Comparison of ENCODE assay signal across 8 cellular contexts in genomic region chr4:6991771-6992557, GRCh38. TPM values are rescaled to one million over a fixed set of nuclear protein-coding genes. Genes with fewer than 3 reads are reported as not detected.
A peak's percentile ranks its signal among the peaks of the same experiment; 100 is the strongest.
DNase-seq lines count a peak whose midpoint lies in the region; ATAC-seq and TF ChIP-seq lines count a peak whose summit lies in the region.

No MANE protein-coding gene starts in this region.

- H3K18ac ChIP-seq in IMR-90 (ENCODE audit: low read depth, low read length) = no peak overlapping the region

- H2BK20ac ChIP-seq in IMR-90 (ENCODE audit: low read depth, low read length) = no peak overlapping the region

- no CpG with 5 or more reads among the region's 15 CpGs for WGBS in IMR-90 (ENCODE audit: extremely low coverage in 2 of 2, insufficient read length in 1 of 2), 2 experiments

- H2AK5ac ChIP-seq in IMR-90 (ENCODE audit: low read depth, low read length) = peak overlapping the region; percentile 22; the same call in 1 of the 2 replicates

- H4K8ac ChIP-seq in IMR-90 (ENCODE audit: low read depth in 2 of 2, low read length in 2 of 2) = no peak overlapping the region

- H4K5ac ChIP-seq in IMR-90 (ENCODE audit: low read depth, low read length) = no peak overlapping the region

- intact Hi-C loops in IMR-90 (cut with micrococcal nuclease) = loop anchor here (5.0 kb wide), 1 partner anchor 270 kb away; no protein-coding TSS in a partner anchor

- H3K4me1 ChIP-seq in IMR-90 (ENCODE audit: control insufficient read depth, insufficient read depth, low read length) = peaks cover 17% of the 10 kb centered on the region

- H4K91ac ChIP-seq in IMR-90 (ENCODE audit: insufficient read depth, low read depth, low read length) = no peak overlapping the region

- peak overlapping the region; percentile 20 for H2AK9ac ChIP-seq in IMR-90 (replicated peaks; ENCODE audit: low read depth, low read length, poor library complexity)

- no peak for TF ChIP-seq POLR2A in IMR-90 (IDR thresholded peaks at IDR 0.05; ENCODE audit: low read depth, low read length)

- BruUV-seq in IMR-90 (replicated peaks; lab: Mats Ljungman, UMichigan) = no TSS peak

- peak overlapping the region; percentile 0 for H3K4me2 ChIP-seq in IMR-90 (ENCODE audit: low read depth, low read length)

- dilution Hi-C loops in IMR-90 (cut with HindIII; ENCODE audit: low sequenced_read_pairs, unreplicated experiment) = no loop called here

- POLR2A ChIA-PET in IMR-90 (lab: Charles Lee; ENCODE audit: unreplicated experiment) = interaction anchor here (0.6 kb wide), 2 partner anchors 76 to 83 kb away, joined by 3 read pairs; partner anchors contain the start of gene GRPEL1

- H3K27me3 ChIP-seq in IMR-90 (ENCODE audit: control insufficient read depth, insufficient read depth, low read length) = no peaks in the 10 kb centered on the region
- no peaks in the 10 kb centered on the region for H3K27me3 ChIP-seq in brain microvascular endothelial cell (replicated peaks)

- H2BK120ac ChIP-seq in IMR-90 (ENCODE audit: low read depth, low read length) = peak overlapping the region; percentile 11; the same call in 1 of the 2 replicates

- no peak for TF ChIP-seq CTCF in AG10803 (conservative IDR thresholded peaks at IDR 0.05; ENCODE audit: low read length)
- TF ChIP-seq CTCF in IMR-90 (conservative IDR thresholded peaks at IDR 0.05; ENCODE audit: low read depth, low read length) = no peak
- TF ChIP-seq CTCF in brain microvascular endothelial cell (IDR thresholded peaks at IDR 0.05; ENCODE audit: low read depth, low read length, missing control alignments) = no peak

- no peak overlapping the region for H2BK15ac ChIP-seq in IMR-90 (ENCODE audit: low read depth, low read length)

- H3K4me3 ChIP-seq in AG10803 (ENCODE audit: low read length) (no peak overlapping the region), IMR-90 (ENCODE audit: insufficient read depth, low read depth, low read length) (no peak overlapping the region), brain microvascular endothelial cell (ENCODE audit: low read depth, low read length) (no peak overlapping the region)

- no peaks in the 10 kb centered on the region for H3K9me3 ChIP-seq in IMR-90 (ENCODE audit: control insufficient read depth, insufficient read depth, low read length)

- no peak overlapping the region; the same call in 1 of the 2 replicates for H3K14ac ChIP-seq in IMR-90 (replicated peaks; ENCODE audit: low read depth, low read length)

- no peak overlapping the region for H3K4ac ChIP-seq in IMR-90 (ENCODE audit: low read depth, low read length)

- CTCF ChIA-PET in IMR-90 (lab: Yijun Ruan, JAX) = no interaction called here

- H3K9me1 ChIP-seq in IMR-90 (ENCODE audit: insufficient read depth, low read length) = peaks cover 28% of the 10 kb centered on the region

- H3K36me3 ChIP-seq in IMR-90 (ENCODE audit: control insufficient read depth, insufficient read depth, low read length) (peaks cover 11% of the 10 kb centered on the region), brain microvascular endothelial cell (replicated peaks) (peaks cover 4% of the 10 kb centered on the region)

- H3K27ac ChIP-seq in IMR-90 (ENCODE audit: insufficient read depth, low read length) (no peak overlapping the region), brain microvascular endothelial cell (peak overlapping the region; percentile 3)

- H3K56ac ChIP-seq in IMR-90 (ENCODE audit: extremely low read depth, insufficient read depth, low read length) = no peak overlapping the region

- in situ Hi-C loops in IMR-90 (cut with MboI; ENCODE audit: low sequenced_read_pairs) (no loop called here), brain microvascular endothelial cell (cut with HindIII; ENCODE audit: low pct_ligation_motif_present, low sequenced_read_pairs) (no loop called here)

- peak; percentile 22 for ATAC-seq in IMR-90 (ENCODE audit: low read depth)
- ATAC-seq in HG02870 (IDR thresholded peaks at IDR 0.05; ENCODE audit: unreplicated experiment) = no peak

- peaks cover 35 to 71% of the 10 kb centered on the region in 2 experiments for H3K79me1 ChIP-seq in IMR-90 (ENCODE audit: low read depth in 1 of 2, low read length in 2 of 2)

- peak; percentile 83 for DNase-seq in AG10803 (ENCODE audit: low read depth)
- peak; percentile 94 for DNase-seq in IMR-90
- peak; percentile 73 for DNase-seq in brain microvascular endothelial cell
- DNase-seq in midbrain (lab: John Stamatoyannopoulos, UW) = peak; percentile 35
- no peak for DNase-seq in OCI-M2 (lab: John Stamatoyannopoulos, UW; ENCODE audit: unreplicated experiment)
- DNase-seq in LoVo (ENCODE audit: low spot score) = no peak
- DNase-seq in stimulated activated CD4-positive, alpha-beta T cell treated with anti-CD3 and anti-CD28 coated beads, Interleukin-4, amount 100 ng/mL, for 1 hour = no peak

- peak overlapping the region; percentile 68 for H2AFZ ChIP-seq in IMR-90 (replicated peaks; ENCODE audit: low read length, poor library complexity)

- peaks cover 54% of the 10 kb centered on the region for H4K20me1 ChIP-seq in IMR-90 (ENCODE audit: insufficient read depth, low read length)

- H3K23ac ChIP-seq in IMR-90 (ENCODE audit: low read depth, low read length) = no peak overlapping the region

- no peak overlapping the region for H3K9ac ChIP-seq in IMR-90 (ENCODE audit: low read depth, low read length)

- H2BK5ac ChIP-seq in IMR-90 (ENCODE audit: low read depth, low read length, poor library complexity, severe bottlenecking) = no peak overlapping the region

- no peak for TF ChIP-seq RAD21 in IMR-90 (IDR thresholded peaks at IDR 0.05; ENCODE audit: low read length)

TF ChIP-seq in IMR-90, 13 proteins besides CTCF, POLR2A, EP300 and RAD21:
- TF ChIP-seq CEBPB (IDR thresholded peaks at IDR 0.05; ENCODE audit: low read depth, low read length) (0 out of 2 replicates have a peak, but pooled peaks have one; percentile 6), FOS (IDR thresholded peaks at IDR 0.05; ENCODE audit: low read depth, low read length) (no peak), MAZ (IDR thresholded peaks at IDR 0.05; ENCODE audit: borderline replicate concordance, low read depth, low read length) (no peak), BHLHE40 (IDR thresholded peaks at IDR 0.05; ENCODE audit: low read depth, low read length) (peak; percentile 76), MXI1 (IDR thresholded peaks at IDR 0.05; ENCODE audit: borderline replicate concordance, low read depth, low read length) (peak; percentile 79), RFX5 (IDR thresholded peaks at IDR 0.05; ENCODE audit: low read depth, low read length) (no peak), NFE2L2 (IDR thresholded peaks at IDR 0.05; ENCODE audit: low read depth, low read length) (peak; percentile 17; the same call in 1 of the 2 replicates), SMC3 (IDR thresholded peaks at IDR 0.05; ENCODE audit: low read depth, low read length) (0 out of 2 replicates have a peak, but pooled peaks have one; percentile 12)

RNA-seq across cellular contexts. Expression of gene TADA2B, which starts 51.2 kb away (rescaled TPM):
- 6.1 and 8.1 TPM in 2 replicates for total RNA-seq in IMR-90 (2012; rRNA removed)
- polyA plus RNA-seq in IMR-90 (2012; rRNA removed) = 8.1 and 8.6 TPM in 2 replicates
- polyA plus RNA-seq in IMR-90 (2012; cell fraction: cytosol; rRNA removed) = 5.2 and 6.9 TPM in 2 replicates
- polyA plus RNA-seq in IMR-90 (2012; cell fraction: nucleus; rRNA removed; ENCODE audit: low replicate concordance) = 5.7 and 6.6 TPM in 2 replicates

Comparison
In these comparisons a context has a peak if more than half of its experiments do, and no peak if none do; other contexts are left out.
1. DNase-seq: peak in AG10803 (single experiment), IMR-90 (single experiment), brain microvascular endothelial cell (single experiment) and midbrain (single experiment); none in OCI-M2 (single experiment), LoVo (single experiment) and stimulated activated CD4-positive, alpha-beta T cell treated with anti-CD3 and anti-CD28 coated beads, Interleukin-4, amount 100 ng/mL, for 1 hour (single experiment).